Comparison of ENCODE assay signal across 44 cellular contexts in genomic region chr19:49004133-49004532, GRCh38. TPM values are rescaled to one million over a fixed set of nuclear protein-coding genes. Genes with fewer than 3 reads are reported as not detected.
"Had no signal": no experiment of that assay in that cellular context is flagged by ENCODE, and none has a peak within 500 bp of the region (broad histone marks: within the 10 kb centered on the region; RNA-seq: fewer than 3 reads in every experiment).

No MANE protein-coding gene starts in this region.

- H3K27me3 ChIP-seq: adrenal gland, ascending aorta, body of pancreas, brain microvascular endothelial cell, breast epithelium, cardiac muscle cell had no signal

- FAIRE-seq: astrocyte, bronchial epithelial cell had no signal

- H3K27ac ChIP-seq: adrenal gland, ascending aorta, body of pancreas, brain microvascular endothelial cell, breast epithelium, cardiac muscle cell had no signal

- H3K36me3 Mint-ChIP-seq: activated naive CD4-positive, alpha-beta T cell treated with anti-CD3 and anti-CD28 coated beads, Interleukin-2, amount 50 U/mL, for 72 hours had no signal

- H3K9me3 Mint-ChIP-seq: activated naive CD4-positive, alpha-beta T cell treated with anti-CD3 and anti-CD28 coated beads for 36 hours; activated naive CD4-positive, alpha-beta T cell treated with anti-CD3 and anti-CD28 coated beads, Interleukin-2, amount 10 ng/mL, durations not matched to agents 7 days and 5 days; activated naive CD4-positive, alpha-beta T cell treated with anti-CD3 and anti-CD28 coated beads, Interleukin-2, amount 50 U/mL, for 24 hours; activated naive CD4-positive, alpha-beta T cell treated with anti-CD3 and anti-CD28 coated beads, Interleukin-2, amount 50 U/mL, for 72 hours; activated naive CD8-positive, alpha-beta T cell treated with anti-CD3 and anti-CD28 coated beads for 36 hours; activated naive CD8-positive, alpha-beta T cell treated with anti-CD3 and anti-CD28 coated beads, Interleukin-2, amount 10 ng/mL, durations not matched to agents 7 days and 5 days; activated naive CD8-positive, alpha-beta T cell treated with anti-CD3 and anti-CD28 coated beads, Interleukin-2, amount 50 U/mL, for 24 hours; activated T-cell treated with anti-CD3 and anti-CD28 coated beads, Interleukin-2, amount 50 U/mL, for 24 hours; activated T-cell treated with anti-CD3 and anti-CD28 coated beads, Interleukin-2, amount 50 U/mL, for 4 hours; activated T-cell treated with anti-CD3 and anti-CD28 coated beads, Interleukin-2, amount 50 U/mL, for 72 hours; activated T-helper 1 cell treated with anti-CD3 and anti-CD28 coated beads, Interleukin-12 subunit alpha, Interleukin-12 subunit beta, Interleukin-2, Interleukin-4 antibody, amounts not matched to agents 30 ng/mL and 10 ng/mL and 1 ng/mL, durations not matched to agents 14 hours and 24 hours and 36 hours; activated T-helper 17 cell treated with anti-CD3 and anti-CD28 coated beads, Interleukin-2, amount 50 U/mL, for 72 hours; activated T-helper 2 cell treated with anti-CD3 and anti-CD28 coated beads, Interferon-gamma antibody, Interleukin-2, Interleukin-4, amounts not matched to agents 10 μg/mL and 5 μg/mL and 100 μg/mL, durations not matched to agents 14 hours and 24 hours and 36 hours; brain; central memory CD8-positive, alpha-beta T cell had no signal

- H3K4me3 ChIP-seq: adrenal gland, ascending aorta, body of pancreas, breast epithelium, cardiac muscle cell had no signal

- H3K4me3 Mint-ChIP-seq: activated naive CD4-positive, alpha-beta T cell treated with anti-CD3 and anti-CD28 coated beads for 36 hours; activated naive CD4-positive, alpha-beta T cell treated with anti-CD3 and anti-CD28 coated beads, Interleukin-2, amount 10 ng/mL, durations not matched to agents 7 days and 5 days; activated naive CD4-positive, alpha-beta T cell treated with anti-CD3 and anti-CD28 coated beads, Interleukin-2, amount 50 U/mL, for 24 hours; activated naive CD8-positive, alpha-beta T cell; activated naive CD8-positive, alpha-beta T cell treated with anti-CD3 and anti-CD28 coated beads for 36 hours; activated naive CD8-positive, alpha-beta T cell treated with anti-CD3 and anti-CD28 coated beads, Interleukin-2, amount 10 ng/mL, durations not matched to agents 7 days and 5 days; activated naive CD8-positive, alpha-beta T cell treated with anti-CD3 and anti-CD28 coated beads, Interleukin-2, amount 50 U/mL, for 24 hours; activated T-cell treated with anti-CD3 and anti-CD28 coated beads, Interleukin-2, amount 50 U/mL, for 24 hours; activated T-cell treated with anti-CD3 and anti-CD28 coated beads, Interleukin-2, amount 50 U/mL, for 4 hours; activated T-cell treated with anti-CD3 and anti-CD28 coated beads, Interleukin-2, amount 50 U/mL, for 72 hours; activated T-helper 1 cell treated with anti-CD3 and anti-CD28 coated beads, Interleukin-12 subunit alpha, Interleukin-12 subunit beta, Interleukin-2, Interleukin-4 antibody, amounts not matched to agents 30 ng/mL and 10 ng/mL and 1 ng/mL, durations not matched to agents 14 hours and 24 hours and 36 hours; activated T-helper 17 cell treated with anti-CD3 and anti-CD28 coated beads, Interleukin-2, amount 50 U/mL, for 72 hours; brain; central memory CD8-positive, alpha-beta T cell had no signal

- H3K27ac Mint-ChIP-seq: activated naive CD4-positive, alpha-beta T cell treated with anti-CD3 and anti-CD28 coated beads for 36 hours; activated naive CD4-positive, alpha-beta T cell treated with anti-CD3 and anti-CD28 coated beads, Interleukin-2, amount 10 ng/mL, durations not matched to agents 7 days and 5 days; activated naive CD4-positive, alpha-beta T cell treated with anti-CD3 and anti-CD28 coated beads, Interleukin-2, amount 50 U/mL, for 24 hours; activated naive CD8-positive, alpha-beta T cell; activated naive CD8-positive, alpha-beta T cell treated with anti-CD3 and anti-CD28 coated beads for 36 hours; activated naive CD8-positive, alpha-beta T cell treated with anti-CD3 and anti-CD28 coated beads, Interleukin-2, amount 10 ng/mL, durations not matched to agents 7 days and 5 days; activated naive CD8-positive, alpha-beta T cell treated with anti-CD3 and anti-CD28 coated beads, Interleukin-2, amount 50 U/mL, for 24 hours; activated T-cell treated with anti-CD3 and anti-CD28 coated beads, Interleukin-2, amount 50 U/mL, for 24 hours; activated T-cell treated with anti-CD3 and anti-CD28 coated beads, Interleukin-2, amount 50 U/mL, for 72 hours; activated T-helper 1 cell treated with anti-CD3 and anti-CD28 coated beads, Interleukin-12 subunit alpha, Interleukin-12 subunit beta, Interleukin-2, Interleukin-4 antibody, amounts not matched to agents 30 ng/mL and 10 ng/mL and 1 ng/mL, durations not matched to agents 14 hours and 24 hours and 36 hours; activated T-helper 17 cell treated with anti-CD3 and anti-CD28 coated beads, Interleukin-2, amount 50 U/mL, for 72 hours; activated T-helper 2 cell treated with anti-CD3 and anti-CD28 coated beads, Interferon-gamma antibody, Interleukin-2, Interleukin-4, amounts not matched to agents 10 μg/mL and 5 μg/mL and 100 μg/mL, durations not matched to agents 14 hours and 24 hours and 36 hours; brain had no signal

- H3K9me3 ChIP-seq: adrenal gland, ascending aorta, body of pancreas, breast epithelium had no signal

- H3K4me1 Mint-ChIP-seq: activated naive CD8-positive, alpha-beta T cell treated with anti-CD3 and anti-CD28 coated beads for 36 hours; activated naive CD8-positive, alpha-beta T cell treated with anti-CD3 and anti-CD28 coated beads, Interleukin-2, amount 50 U/mL, for 24 hours; activated T-helper 17 cell treated with anti-CD3 and anti-CD28 coated beads, Interleukin-2, amount 50 U/mL, for 72 hours; brain had no signal

- DNase-seq: activated effector memory CD4-positive, alpha-beta T cell treated with anti-CD3 and anti-CD28 coated beads, Interleukin-2, amount 50 U/mL, for 16 hours; activated effector memory CD4-positive, alpha-beta T cell treated with Interleukin-2 at 50 U/mL for 16 hours; activated gamma-delta T cell; activated gamma-delta T cell treated with Interleukin-2 at 50 U/mL for 16 hours; activated naive CD4-positive, alpha-beta T cell; activated naive CD4-positive, alpha-beta T cell treated with anti-CD3 and anti-CD28 coated beads for 36 hours; activated naive CD4-positive, alpha-beta T cell treated with anti-CD3 and anti-CD28 coated beads, Interleukin-2, amount 10 ng/mL, durations not matched to agents 7 days and 5 days; activated naive CD4-positive, alpha-beta T cell treated with anti-CD3 and anti-CD28 coated beads, Interleukin-2, amount 50 U/mL, for 16 hours; activated naive CD4-positive, alpha-beta T cell treated with Interleukin-2 at 50 U/mL for 16 hours; activated naive CD8-positive, alpha-beta T cell treated with anti-CD3 and anti-CD28 coated beads for 36 hours; activated naive CD8-positive, alpha-beta T cell treated with anti-CD3 and anti-CD28 coated beads, Interleukin-2, amount 10 ng/mL, durations not matched to agents 7 days and 5 days; activated naive CD8-positive, alpha-beta T cell treated with anti-CD3 and anti-CD28 coated beads, Interleukin-2, amount 50 U/mL, for 24 hours; activated T-cell treated with anti-CD3 and anti-CD28 coated beads, Interleukin-2, amount 50 U/mL, for 1 hour; activated T-cell treated with anti-CD3 and anti-CD28 coated beads, Interleukin-2, amount 50 U/mL, for 24 hours; activated T-cell treated with anti-CD3 and anti-CD28 coated beads, Interleukin-2, amount 50 U/mL, for 4 hours; activated T-cell treated with anti-CD3 and anti-CD28 coated beads, Interleukin-2, amount 50 U/mL, for 48 hours; activated T-cell treated with anti-CD3 and anti-CD28 coated beads, Interleukin-2, amount 50 U/mL, for 72 hours; adrenal gland; amniotic stem cell; amygdala; anterior cingulate cortex; aorta; body of pancreas; brain microvascular endothelial cell; caudate nucleus; central memory CD4-positive, alpha-beta T cell; cerebellar nuclear complex had no signal

- H3K4me1 ChIP-seq: adrenal gland, ascending aorta, body of pancreas, breast epithelium had no signal

- ATAC-seq: activated naive CD4-positive, alpha-beta T cell treated with anti-CD3 and anti-CD28 coated beads, Interleukin-2, amount 50 U/mL, for 72 hours; activated naive CD8-positive, alpha-beta T cell treated with anti-CD3 and anti-CD28 coated beads, Interleukin-2, amount 50 U/mL, for 24 hours; activated T-cell treated with anti-CD3 and anti-CD28 coated beads, Interleukin-2, amount 50 U/mL, for 4 hours; activated T-cell treated with anti-CD3 and anti-CD28 coated beads, Interleukin-2, amount 50 U/mL, for 72 hours; activated T-helper 17 cell treated with anti-CD3 and anti-CD28 coated beads, Interleukin-2, amount 50 U/mL, for 72 hours; body of pancreas had no signal

- H3K27me3 Mint-ChIP-seq: activated naive CD4-positive, alpha-beta T cell treated with anti-CD3 and anti-CD28 coated beads, Interleukin-2, amount 10 ng/mL, durations not matched to agents 7 days and 5 days; activated naive CD4-positive, alpha-beta T cell treated with anti-CD3 and anti-CD28 coated beads, Interleukin-2, amount 50 U/mL, for 24 hours; activated naive CD8-positive, alpha-beta T cell; activated naive CD8-positive, alpha-beta T cell treated with anti-CD3 and anti-CD28 coated beads for 36 hours; activated naive CD8-positive, alpha-beta T cell treated with anti-CD3 and anti-CD28 coated beads, Interleukin-2, amount 10 ng/mL, durations not matched to agents 7 days and 5 days; activated naive CD8-positive, alpha-beta T cell treated with anti-CD3 and anti-CD28 coated beads, Interleukin-2, amount 50 U/mL, for 24 hours; activated T-cell treated with anti-CD3 and anti-CD28 coated beads, Interleukin-2, amount 50 U/mL, for 24 hours; activated T-helper 17 cell treated with anti-CD3 and anti-CD28 coated beads, Interleukin-2, amount 50 U/mL, for 72 hours; brain; central memory CD8-positive, alpha-beta T cell had no signal

RNA-seq across cellular contexts. Expression of gene LHB, which starts 12.8 kb away (rescaled TPM):
- total RNA-seq: activated naive CD4-positive, alpha-beta T cell treated with anti-CD3 and anti-CD28 coated beads for 36 hours; activated naive CD4-positive, alpha-beta T cell treated with anti-CD3 and anti-CD28 coated beads, Interleukin-2, amount 50 U/mL, for 72 hours; activated naive CD8-positive, alpha-beta T cell treated with anti-CD3 and anti-CD28 coated beads for 36 hours; activated naive CD8-positive, alpha-beta T cell treated with anti-CD3 and anti-CD28 coated beads, Interleukin-2, amount 10 ng/mL, durations not matched to agents 7 days and 5 days; activated T-cell treated with anti-CD3 and anti-CD28 coated beads, Interleukin-2, amount 50 U/mL, for 4 hours; activated T-cell treated with anti-CD3 and anti-CD28 coated beads, Interleukin-2, amount 50 U/mL, for 72 hours; activated T-helper 1 cell treated with anti-CD3 and anti-CD28 coated beads, Interleukin-12 subunit alpha, Interleukin-12 subunit beta, Interleukin-2, Interleukin-4 antibody, amounts not matched to agents 30 ng/mL and 10 ng/mL and 1 ng/mL, durations not matched to agents 14 hours and 24 hours and 36 hours; activated T-helper 17 cell treated with anti-CD3 and anti-CD28 coated beads, Interleukin-2, amount 50 U/mL, for 72 hours; activated T-helper 2 cell treated with anti-CD3 and anti-CD28 coated beads, Interferon-gamma antibody, Interleukin-2, Interleukin-4, amounts not matched to agents 10 μg/mL and 5 μg/mL and 100 μg/mL, durations not matched to agents 14 hours and 24 hours and 36 hours; ascending aorta; breast epithelium; bronchial epithelial cell; cardiac septum; cerebellum; chondrocyte had no signal
- polyA plus RNA-seq: cardiac muscle cell had no signal

RNA-seq across cellular contexts. Expression of gene CGB3, which starts 20.0 kb away (rescaled TPM):
- total RNA-seq: activated naive CD4-positive, alpha-beta T cell treated with anti-CD3 and anti-CD28 coated beads for 36 hours; activated naive CD4-positive, alpha-beta T cell treated with anti-CD3 and anti-CD28 coated beads, Interleukin-2, amount 50 U/mL, for 72 hours; activated naive CD8-positive, alpha-beta T cell treated with anti-CD3 and anti-CD28 coated beads for 36 hours; activated naive CD8-positive, alpha-beta T cell treated with anti-CD3 and anti-CD28 coated beads, Interleukin-2, amount 10 ng/mL, durations not matched to agents 7 days and 5 days; activated T-cell treated with anti-CD3 and anti-CD28 coated beads, Interleukin-2, amount 50 U/mL, for 4 hours; activated T-cell treated with anti-CD3 and anti-CD28 coated beads, Interleukin-2, amount 50 U/mL, for 72 hours; activated T-helper 1 cell treated with anti-CD3 and anti-CD28 coated beads, Interleukin-12 subunit alpha, Interleukin-12 subunit beta, Interleukin-2, Interleukin-4 antibody, amounts not matched to agents 30 ng/mL and 10 ng/mL and 1 ng/mL, durations not matched to agents 14 hours and 24 hours and 36 hours; activated T-helper 17 cell treated with anti-CD3 and anti-CD28 coated beads, Interleukin-2, amount 50 U/mL, for 72 hours; activated T-helper 2 cell treated with anti-CD3 and anti-CD28 coated beads, Interferon-gamma antibody, Interleukin-2, Interleukin-4, amounts not matched to agents 10 μg/mL and 5 μg/mL and 100 μg/mL, durations not matched to agents 14 hours and 24 hours and 36 hours; adrenal gland; aorta; ascending aorta; body of pancreas; breast epithelium; bronchial epithelial cell; cardiac muscle cell; cardiac septum; cerebellum; chondrocyte had no signal
- polyA plus RNA-seq: adipose tissue, adrenal gland, aorta, cardiac muscle cell had no signal

RNA-seq across cellular contexts. Expression of gene CGB2, which starts 27.6 kb away (rescaled TPM):
- total RNA-seq: activated naive CD4-positive, alpha-beta T cell treated with anti-CD3 and anti-CD28 coated beads for 36 hours; activated naive CD4-positive, alpha-beta T cell treated with anti-CD3 and anti-CD28 coated beads, Interleukin-2, amount 50 U/mL, for 72 hours; activated naive CD8-positive, alpha-beta T cell treated with anti-CD3 and anti-CD28 coated beads for 36 hours; activated naive CD8-positive, alpha-beta T cell treated with anti-CD3 and anti-CD28 coated beads, Interleukin-2, amount 10 ng/mL, durations not matched to agents 7 days and 5 days; activated T-cell treated with anti-CD3 and anti-CD28 coated beads, Interleukin-2, amount 50 U/mL, for 4 hours; activated T-helper 1 cell treated with anti-CD3 and anti-CD28 coated beads, Interleukin-12 subunit alpha, Interleukin-12 subunit beta, Interleukin-2, Interleukin-4 antibody, amounts not matched to agents 30 ng/mL and 10 ng/mL and 1 ng/mL, durations not matched to agents 14 hours and 24 hours and 36 hours; activated T-helper 17 cell treated with anti-CD3 and anti-CD28 coated beads, Interleukin-2, amount 50 U/mL, for 72 hours; activated T-helper 2 cell treated with anti-CD3 and anti-CD28 coated beads, Interferon-gamma antibody, Interleukin-2, Interleukin-4, amounts not matched to agents 10 μg/mL and 5 μg/mL and 100 μg/mL, durations not matched to agents 14 hours and 24 hours and 36 hours; adrenal gland; aorta; ascending aorta; body of pancreas; breast epithelium; bronchial epithelial cell; cardiac muscle cell; cardiac septum; cerebellum; chondrocyte had no signal
- polyA plus RNA-seq: adipose tissue, adrenal gland, cardiac muscle cell had no signal
